ENCODE assay signal across 8 cellular contexts in genomic region chrX:48938721-48939416, GRCh38. TPM values are rescaled to one million over a fixed set of nuclear protein-coding genes. Genes with fewer than 3 reads are reported as not detected.
DNase-seq lines count a peak whose midpoint lies in the region; ATAC-seq and TF ChIP-seq lines count a peak whose summit lies in the region.

No MANE protein-coding gene starts in this region.

- in situ Hi-C loops in GM13977 (cut with MboI; ENCODE audit: low pct_unique_long_range_greater_than_20kb, low sequenced_read_pairs, unreplicated experiment) = no loop called here

- no peak for TF ChIP-seq POLR2A in prostate gland (IDR thresholded peaks at IDR 0.05)

- H3K27me3 ChIP-seq in prostate gland (replicated peaks; ENCODE audit: insufficient read depth) = no peaks in the 10 kb centered on the region

- no peaks in the 10 kb centered on the region for H3K4me1 ChIP-seq in prostate gland (replicated peaks)

- ATAC-seq in GM19328 (IDR thresholded peaks at IDR 0.05; ENCODE audit: unreplicated experiment) (peak; percentile 43), HG03175 (IDR thresholded peaks at IDR 0.05; ENCODE audit: unreplicated experiment) (peak; percentile 47)

- H3K27ac ChIP-seq in prostate gland = no peak overlapping the region

- no peaks in the 10 kb centered on the region for H3K9me3 ChIP-seq in prostate gland

- 83% methylated on average over 1 of the region's 1 CpG for WGBS in prostate gland

- intact Hi-C loops in prostate gland (cut with DNase I) = no loop called here

- DNase-seq in activated T-cell treated with anti-CD3 and anti-CD28 coated beads, Interleukin-2, amount 50 U/mL, for 1 hour = peak; percentile 58
- peak; percentile 55 to 59 for DNase-seq in stimulated activated CD4-positive, alpha-beta T cell treated with anti-CD3 and anti-CD28 coated beads, Interleukin-2, amount 100 ng/mL, for 48 hours
- no peak for DNase-seq in putamen (ENCODE audit: low spot score)
- DNase-seq in prostate gland (ENCODE audit: low spot score) = no peak
- DNase-seq in GM13977 (ENCODE audit: low spot score) = no peak
- DNase-seq in HK-2 (ENCODE audit: unreplicated experiment) = no peak

- TF ChIP-seq CTCF in prostate gland (IDR thresholded peaks at IDR 0.05) (no peak), GM13977 (IDR thresholded peaks at IDR 0.05; ENCODE audit: extremely low read depth, insufficient read depth, missing control alignments) (no peak)

- H3K36me3 ChIP-seq in prostate gland = no peaks in the 10 kb centered on the region

- no peak overlapping the region for H3K4me3 ChIP-seq in prostate gland

RNA-seq across cellular contexts. Expression of gene OTUD5, which starts 18.5 kb away (rescaled TPM):
- total RNA-seq in prostate gland = 10 to 100 TPM; 44.1 to 84.2 TPM

RNA-seq across cellular contexts. Expression of gene PIM2, which starts 20.0 kb away (rescaled TPM):
- total RNA-seq in prostate gland = 10 to 100 TPM; 12.1 to 23.5 TPM

RNA-seq across cellular contexts. Expression of gene SLC35A2, which starts 27.4 kb away (rescaled TPM):
- 10 to 100 TPM; 29.7 to 39.0 TPM for total RNA-seq in prostate gland

RNA-seq across cellular contexts. Expression of gene KCND1, which starts 32.8 kb away (rescaled TPM):
- total RNA-seq in prostate gland = 1 to 10 TPM in 1 of 2 donors, under 1 TPM in 1; 0.23 to 1.9 TPM

RNA-seq across cellular contexts. Expression of gene PQBP1, which starts 41.1 kb away (rescaled TPM):
- 10 to 100 TPM; 37.1 to 76.6 TPM for total RNA-seq in prostate gland

Comparison
In these comparisons a context has a peak if more than half of its experiments do, and no peak if none do; other contexts are left out.
1. DNase-seq: peak in activated T-cell treated with anti-CD3 and anti-CD28 coated beads, Interleukin-2, amount 50 U/mL, for 1 hour (single experiment) and stimulated activated CD4-positive, alpha-beta T cell treated with anti-CD3 and anti-CD28 coated beads, Interleukin-2, amount 100 ng/mL, for 48 hours (2 of 2); none in putamen (single experiment), prostate gland (single experiment), GM13977 (single experiment) and HK-2 (single experiment).